Comparison of ENCODE assay signal across 16 cellular contexts in genomic region chr15:81567924-81568323, GRCh38.
A peak's percentile ranks its signal among the peaks of the same experiment; 100 is the strongest.
DNase-seq lines count a peak whose midpoint lies in the region; FAIRE-seq and TF ChIP-seq lines count a peak whose summit lies in the region.
"Had no signal": no experiment of that assay in that cellular context is flagged by ENCODE, and none has a peak within 500 bp of the region (broad histone marks: within the 10 kb centered on the region; RNA-seq: fewer than 3 reads in every experiment).

No MANE protein-coding gene starts in this region.

- CTCF ChIA-PET in H1 (lab: Charles Lee; ENCODE audit: partially characterized antibody), result interaction anchor here (1.9 kb wide), 1 partner anchor 157 kb away, joined by 5 read pairs; no protein-coding TSS in a partner anchor

- peak; percentile 7 for DNase-seq in ELF-1 (ENCODE audit: low read depth, low spot score)
- DNase-seq in H9, result peak; percentile 34
- DNase-seq in H1 (ENCODE audit: low read depth in 1 of 2, low spot score in 2 of 2), result no peak
- peak; percentile 18 for DNase-seq in mesendoderm
- no peak for DNase-seq in transverse colon
- DNase-seq in activated CD4-positive, alpha-beta T cell treated with anti-CD3 and anti-CD28 coated beads for 4 hours, result no peak
- no peak for DNase-seq in mesenchymal stem cell
- DNase-seq: 8988T; Calu3; CD8-positive, alpha-beta T cell; DMS79 treated with DMSO at 0.1 percent for 48 hours had no signal

- no peak overlapping the region for H3K23ac ChIP-seq in H9 (ENCODE audit: insufficient read length, low read depth, low read length)
- no peak overlapping the region for H3K23ac ChIP-seq in H1 (ENCODE audit: insufficient read length)
- H3K23ac ChIP-seq in mesendoderm (ENCODE audit: low read length), result no peak overlapping the region
- no peak overlapping the region for H3K23ac ChIP-seq in mesenchymal stem cell (ENCODE audit: low read length in 2 of 2)

- H3K9ac ChIP-seq in H9 (ENCODE audit: extremely low read depth, insufficient read length, low read length) (no peak overlapping the region), H1 (replicated peaks in 1 of 4; ENCODE audit: extremely low read depth in 1 of 4, low read depth in 3 of 4, low read length in 3 of 4) (no peak overlapping the region), mesendoderm (ENCODE audit: low read length) (no peak overlapping the region), mesenchymal stem cell (ENCODE audit: low read length) (no peak overlapping the region)
- H3K9ac ChIP-seq: BLaER1 treated with 17β-estradiol and CSF1 and Interleukin-3, amounts not matched to agents 10 nM and 100 nM had no signal

- TF ChIP-seq CTCF in H9 (conservative IDR thresholded peaks at IDR 0.05), result no peak
- TF ChIP-seq CTCF in H1 (IDR thresholded peaks at IDR 0.05; ENCODE audit: control extremely low read depth in 1 of 3, insufficient read depth in 1 of 3, low read depth in 1 of 3, low read length in 3 of 3), result no peak
- TF ChIP-seq CTCF in transverse colon (IDR thresholded peaks at IDR 0.05), result no peak

- no peak overlapping the region for H4K91ac ChIP-seq in H9 (ENCODE audit: insufficient read length, low read depth, low read length)
- no peak overlapping the region for H4K91ac ChIP-seq in H1 (replicated peaks; ENCODE audit: insufficient read length, low read length)
- no peak overlapping the region for H4K91ac ChIP-seq in mesenchymal stem cell (ENCODE audit: low read length)

- peak; percentile 55 for FAIRE-seq in H1 (lab: Jason Lieb, UNC)
- FAIRE-seq: GM12891, GM19239, H54 had no signal

- H3K4me1 ChIP-seq in H9 (ENCODE audit: insufficient read depth, low read length) (no peaks in the 10 kb centered on the region), H1 (replicated peaks in 1 of 4; ENCODE audit: control insufficient read depth in 3 of 4, insufficient read depth in 4 of 4, low read length in 3 of 4) (no peaks in the 10 kb centered on the region), mesendoderm (ENCODE audit: control insufficient read depth, low read depth, low read length) (no peaks in the 10 kb centered on the region), transverse colon (no peaks in the 10 kb centered on the region), mesenchymal stem cell (ENCODE audit: control insufficient read depth, insufficient read depth, low read depth, low read length) (no peaks in the 10 kb centered on the region)
- H3K4me1 ChIP-seq: BLaER1 treated with 17β-estradiol and CSF1 and Interleukin-3, amounts not matched to agents 10 nM and 100 nM had no signal

- no peaks in the 10 kb centered on the region for H3K9me3 Mint-ChIP-seq in H9

- H4K5ac ChIP-seq in H9 (ENCODE audit: insufficient read length, low read depth, low read length) (no peak overlapping the region), H1 (ENCODE audit: insufficient read length, low read depth, low read length) (no peak overlapping the region), mesendoderm (ENCODE audit: low read length) (no peak overlapping the region)

- H3K18ac ChIP-seq in H9 (ENCODE audit: insufficient read length, low read depth, low read length), result no peak overlapping the region
- H3K18ac ChIP-seq in H1 (ENCODE audit: extremely low read depth, low read length), result no peak overlapping the region
- H3K18ac ChIP-seq in mesendoderm (ENCODE audit: low read length), result no peak overlapping the region
- no peak overlapping the region for H3K18ac ChIP-seq in mesenchymal stem cell (ENCODE audit: low read depth in 1 of 2, low read length in 2 of 2)

- H4K8ac ChIP-seq in H9 (replicated peaks; ENCODE audit: insufficient read length, low read depth, low read length), result no peak overlapping the region
- H4K8ac ChIP-seq in H1 (ENCODE audit: extremely low read depth, insufficient read depth, low read length), result no peak overlapping the region
- no peak overlapping the region for H4K8ac ChIP-seq in mesendoderm (ENCODE audit: low read depth, low read length)
- H4K8ac ChIP-seq in mesenchymal stem cell (ENCODE audit: low read length), result no peak overlapping the region

- no peaks in the 10 kb centered on the region for H3K9me3 ChIP-seq in H9 (ENCODE audit: control insufficient read depth, low read depth, low read length)
- no peaks in the 10 kb centered on the region for H3K9me3 ChIP-seq in H1 (ENCODE audit: insufficient read depth in 2 of 2, low read depth in 1 of 2, low read length in 1 of 2)
- H3K9me3 ChIP-seq in transverse colon, result no peaks in the 10 kb centered on the region
- H3K9me3 ChIP-seq in mesenchymal stem cell (ENCODE audit: control insufficient read depth, low read length), result no peaks in the 10 kb centered on the region
- H3K9me3 ChIP-seq: BLaER1 treated with 17β-estradiol and CSF1 and Interleukin-3, amounts not matched to agents 10 nM and 100 nM had no signal

- H3K4me3 Mint-ChIP-seq in H9, result no peak overlapping the region
- H3K4me3 Mint-ChIP-seq: B cell; CD8-positive, alpha-beta T cell had no signal

- WGBS in H9 (ENCODE audit: extremely low coverage, insufficient read length, low lambda C conversion rate), result no CpG with 5 or more reads among the region's 4 CpGs
- WGBS in H1 (ENCODE audit: extremely low coverage in 1 of 2, insufficient coverage in 1 of 2, insufficient read length in 1 of 2, insufficient replicate concordance in 2 of 2, low coverage in 1 of 2, low lambda C conversion rate in 2 of 2, missing lambda C conversion rate in 1 of 2), 2 experiments, result 70% methylated on average over 4 of the region's 4 CpGs; no CpG with 5 or more reads in 1 of the 2 experiments
- no CpG with 5 or more reads among the region's 4 CpGs for WGBS in mesendoderm (ENCODE audit: extremely low coverage, insufficient coverage, low lambda C conversion rate)
- 73 to 82% methylated on average over 3 to 4 of the region's 4 CpGs for WGBS in transverse colon (ENCODE audit: low coverage in 1 of 2), 2 donors
- 43% methylated on average over 4 of the region's 4 CpGs for WGBS in mesenchymal stem cell

- no peaks in the 10 kb centered on the region for H3K36me3 Mint-ChIP-seq in H9 (ENCODE audit: insufficient read depth in 1 of 3, low read depth in 3 of 3)
- H3K36me3 Mint-ChIP-seq: CD8-positive, alpha-beta T cell had no signal

- H2BK15ac ChIP-seq in H9 (ENCODE audit: low read depth, low read length) (no peak overlapping the region), H1 (ENCODE audit: low read length) (no peak overlapping the region), mesendoderm (replicated peaks; ENCODE audit: low read depth) (no peak overlapping the region), mesenchymal stem cell (ENCODE audit: low read depth, poor library complexity, severe bottlenecking) (no peak overlapping the region)

- H3K4me3 ChIP-seq in H1 (ENCODE audit: extremely low read depth in 1 of 4, insufficient read depth in 2 of 4, low read depth in 3 of 4, low read length in 4 of 4) (no peak overlapping the region), mesendoderm (ENCODE audit: low read length) (no peak overlapping the region), transverse colon (no peak overlapping the region), mesenchymal stem cell (ENCODE audit: insufficient read depth in 1 of 2, low read depth in 1 of 2, low read length in 2 of 2) (no peak overlapping the region)
- H3K4me3 ChIP-seq: BLaER1 treated with 17β-estradiol and CSF1 and Interleukin-3, amounts not matched to agents 10 nM and 100 nM had no signal

- H3K27ac ChIP-seq in H9 (ENCODE audit: insufficient read length, low read depth, low read length) (no peak overlapping the region), H1 (ENCODE audit: low read depth, low read length) (no peak overlapping the region), mesendoderm (ENCODE audit: low read depth, low read length) (no peak overlapping the region), transverse colon (no peak overlapping the region), mesenchymal stem cell (ENCODE audit: low read length, poor library complexity, severe bottlenecking) (no peak overlapping the region)
- H3K27ac ChIP-seq: BLaER1 treated with 17β-estradiol and CSF1 and Interleukin-3, amounts not matched to agents 10 nM and 100 nM had no signal

- H3K23me2 ChIP-seq in H9 (ENCODE audit: insufficient read length, low read depth, low read length, poor library complexity, severe bottlenecking), result no peaks in the 10 kb centered on the region
- no peaks in the 10 kb centered on the region for H3K23me2 ChIP-seq in H1 (ENCODE audit: low read depth, low read length)

- peak; percentile 12 to 35; a peak in 3 of 4 replicates for TF ChIP-seq RAD21 in H1 (IDR thresholded peaks at IDR 0.05 in 1 of 2, conservative IDR thresholded peaks at IDR 0.05 in 1 of 2; ENCODE audit: low read depth in 2 of 2, low read length in 2 of 2)

- H2BK5ac ChIP-seq in H9 (ENCODE audit: insufficient read length, low read length) (no peak overlapping the region), H1 (ENCODE audit: low read depth, low read length) (no peak overlapping the region), mesendoderm (ENCODE audit: low read length) (no peak overlapping the region), mesenchymal stem cell (ENCODE audit: low read depth, low read length, poor library complexity, severe bottlenecking) (no peak overlapping the region)

- H3K79me2 ChIP-seq in H9 (ENCODE audit: insufficient read depth, low read length) (no peaks in the 10 kb centered on the region), H1 (ENCODE audit: control insufficient read depth in 1 of 2, insufficient read depth in 2 of 2, low read length in 2 of 2) (no peaks in the 10 kb centered on the region), mesendoderm (ENCODE audit: control insufficient read depth, insufficient read depth, low read length) (no peaks in the 10 kb centered on the region)

- H3K56ac ChIP-seq in H9 (ENCODE audit: insufficient read length, low read depth, low read length) (no peak overlapping the region), H1 (replicated peaks; ENCODE audit: insufficient read length, low read depth, low read length) (no peak overlapping the region), mesendoderm (ENCODE audit: low read length) (no peak overlapping the region)

- no peak for TF ChIP-seq EP300 in H1 (IDR thresholded peaks at IDR 0.05; ENCODE audit: borderline replicate concordance in 1 of 2, low read depth in 2 of 2, low read length in 2 of 2)
- no peak for TF ChIP-seq EP300 in transverse colon (IDR thresholded peaks at IDR 0.05; ENCODE audit: low read depth)

- H3K79me1 ChIP-seq in H9 (ENCODE audit: insufficient read depth, low read depth, low read length, poor library complexity, severe bottlenecking) (no peaks in the 10 kb centered on the region), H1 (ENCODE audit: low read depth, low read length) (no peaks in the 10 kb centered on the region), mesendoderm (ENCODE audit: low read length) (no peaks in the 10 kb centered on the region), mesenchymal stem cell (replicated peaks; ENCODE audit: low read length, poor library complexity, severe bottlenecking) (no peaks in the 10 kb centered on the region)

- H2AFZ ChIP-seq in H9 (ENCODE audit: low read length) (no peak overlapping the region), H1 (ENCODE audit: low read length) (no peak overlapping the region), mesenchymal stem cell (ENCODE audit: low read depth, low read length) (no peak overlapping the region)

- H2AK5ac ChIP-seq in H9 (ENCODE audit: insufficient read length, low read length), result no peak overlapping the region
- H2AK5ac ChIP-seq in H1 (ENCODE audit: low read depth, low read length), result no peak overlapping the region
- H2AK5ac ChIP-seq in mesendoderm (ENCODE audit: low read length), result no peak overlapping the region
- no peak overlapping the region for H2AK5ac ChIP-seq in mesenchymal stem cell (ENCODE audit: low read length, severe bottlenecking)

- H3K36me3 ChIP-seq in H1 (ENCODE audit: control insufficient read depth in 2 of 4, insufficient read depth in 4 of 4, low read length in 3 of 4) (no peaks in the 10 kb centered on the region), mesendoderm (ENCODE audit: control insufficient read depth, insufficient read depth, low read length) (no peaks in the 10 kb centered on the region), transverse colon (no peaks in the 10 kb centered on the region), mesenchymal stem cell (ENCODE audit: control insufficient read depth in 1 of 2, insufficient read depth in 2 of 2, low read depth in 1 of 2, low read length in 2 of 2) (no peaks in the 10 kb centered on the region)
- H3K36me3 ChIP-seq: BLaER1 treated with 17β-estradiol and CSF1 and Interleukin-3, amounts not matched to agents 10 nM and 100 nM had no signal

- H3K4me1 Mint-ChIP-seq in H9, result peaks cover 2 to 5% of the 10 kb centered on the region in 2 experiments; a peak in 2 of 4 replicates
- H3K4me1 Mint-ChIP-seq: B cell had no signal

- H3K27ac Mint-ChIP-seq in H9, result no peak overlapping the region
- H3K27ac Mint-ChIP-seq: B cell; CD8-positive, alpha-beta T cell had no signal

- no peaks in the 10 kb centered on the region for H3K27me3 ChIP-seq in H9 (ENCODE audit: insufficient read depth, low read length)
- no peaks in the 10 kb centered on the region for H3K27me3 ChIP-seq in H1 (replicated peaks in 1 of 4; ENCODE audit: control insufficient read depth in 3 of 4, extremely low read depth in 1 of 4, insufficient read depth in 3 of 4, low read length in 3 of 4)
- no peaks in the 10 kb centered on the region for H3K27me3 ChIP-seq in mesendoderm (ENCODE audit: insufficient read depth, low read length, poor library complexity)
- H3K27me3 ChIP-seq in transverse colon, result no peaks in the 10 kb centered on the region
- no peaks in the 10 kb centered on the region for H3K27me3 ChIP-seq in mesenchymal stem cell (ENCODE audit: control insufficient read depth in 1 of 2, insufficient read depth in 1 of 2, low read length in 2 of 2)
- H3K27me3 ChIP-seq: BLaER1 treated with 17β-estradiol and CSF1 and Interleukin-3, amounts not matched to agents 10 nM and 100 nM had no signal

- H3K4me2 ChIP-seq in H9 (ENCODE audit: insufficient read depth, insufficient read length, low read length), result no peak overlapping the region
- no peak overlapping the region for H3K4me2 ChIP-seq in H1 (ENCODE audit: insufficient read depth in 1 of 2, low read depth in 2 of 2, low read length in 2 of 2)
- H3K4me2 ChIP-seq in mesendoderm (ENCODE audit: low read length), result no peak overlapping the region
- H3K4me2 ChIP-seq in mesenchymal stem cell (ENCODE audit: low read length, poor library complexity, severe bottlenecking), result no peak overlapping the region
- H3K4me2 ChIP-seq: BLaER1 treated with 17β-estradiol and CSF1 and Interleukin-3, amounts not matched to agents 10 nM and 100 nM had no signal

- H4K20me1 ChIP-seq in H9 (ENCODE audit: control insufficient read depth, insufficient read depth, insufficient read length) (no peaks in the 10 kb centered on the region), H1 (replicated peaks in 1 of 2; ENCODE audit: control insufficient read depth in 1 of 2, insufficient read depth in 2 of 2, low read length in 2 of 2) (no peaks in the 10 kb centered on the region)
- H4K20me1 ChIP-seq: BLaER1 treated with 17β-estradiol and CSF1 and Interleukin-3, amounts not matched to agents 10 nM and 100 nM had no signal

- H3K4ac ChIP-seq in H9 (ENCODE audit: low read depth, low read length) (no peak overlapping the region), H1 (replicated peaks; ENCODE audit: insufficient read length, low read depth, low read length) (no peak overlapping the region), mesendoderm (ENCODE audit: low read depth, low read length) (no peak overlapping the region), mesenchymal stem cell (ENCODE audit: low read depth in 1 of 2, low read length in 2 of 2) (no peak overlapping the region)

- POLR2A ChIA-PET in H1 (lab: Charles Lee; ENCODE audit: partially characterized antibody), result no interaction called here

- no peak overlapping the region for H2BK120ac ChIP-seq in H9 (ENCODE audit: low read depth, low read length, poor library complexity, severe bottlenecking)
- no peak overlapping the region for H2BK120ac ChIP-seq in H1 (replicated peaks; ENCODE audit: low read depth, low read length)
- H2BK120ac ChIP-seq in mesendoderm (ENCODE audit: low read depth, low read length), result no peak overlapping the region
- no peak overlapping the region for H2BK120ac ChIP-seq in mesenchymal stem cell (ENCODE audit: low read depth, low read length)

- peaks cover 5% of the 10 kb centered on the region for H3K27me3 Mint-ChIP-seq in H9 (ENCODE audit: low read depth)

- no peak for TF ChIP-seq POLR2A in H1 (IDR thresholded peaks at IDR 0.05; ENCODE audit: control extremely low read depth in 1 of 2, low read depth in 2 of 2, low read length in 2 of 2)
- TF ChIP-seq POLR2A in transverse colon (IDR thresholded peaks at IDR 0.05), result no peak

- H3T11ph ChIP-seq in H9 (ENCODE audit: low read length), result no peak overlapping the region

- H3K14ac ChIP-seq in H9 (ENCODE audit: insufficient read depth, low read length) (no peak overlapping the region), H1 (ENCODE audit: insufficient read length) (no peak overlapping the region), mesenchymal stem cell (ENCODE audit: low read length in 2 of 2) (no peak overlapping the region)

- intact Hi-C loops in transverse colon (cut with DNase I; ENCODE audit: low total_unique reads), result no loop called here

- in situ Hi-C loops in transverse colon (cut with MboI; ENCODE audit: low pct_ligation_motif_present in 1 of 4, low pct_unique_long_range_greater_than_20kb in 1 of 4, low sequenced_read_pairs in 3 of 4), result no loop called here

- no peak overlapping the region for H2BK12ac ChIP-seq in H9 (ENCODE audit: insufficient read length, low read depth, low read length)
- no peak overlapping the region for H2BK12ac ChIP-seq in H1 (ENCODE audit: low read depth, low read length)
- no peak overlapping the region for H2BK12ac ChIP-seq in mesenchymal stem cell (ENCODE audit: low read length in 2 of 2)

- H2BK20ac ChIP-seq in H9 (ENCODE audit: low read depth, low read length, poor library complexity, severe bottlenecking), result no peak overlapping the region
- H2BK20ac ChIP-seq in H1 (ENCODE audit: low read length), result no peak overlapping the region

Comparison
In these comparisons a context has a peak if more than half of its experiments do, and no peak if none do; other contexts are left out.
1. DNase-seq: peak in ELF-1 (single experiment), H9 (single experiment) and mesendoderm (single experiment); none in H1 (0 of 2), transverse colon (single experiment), activated CD4-positive, alpha-beta T cell treated with anti-CD3 and anti-CD28 coated beads for 4 hours (0 of 2) and mesenchymal stem cell (single experiment).